17 cellular contexts compared by ENCODE assay signal in the genomic region with DNA sequence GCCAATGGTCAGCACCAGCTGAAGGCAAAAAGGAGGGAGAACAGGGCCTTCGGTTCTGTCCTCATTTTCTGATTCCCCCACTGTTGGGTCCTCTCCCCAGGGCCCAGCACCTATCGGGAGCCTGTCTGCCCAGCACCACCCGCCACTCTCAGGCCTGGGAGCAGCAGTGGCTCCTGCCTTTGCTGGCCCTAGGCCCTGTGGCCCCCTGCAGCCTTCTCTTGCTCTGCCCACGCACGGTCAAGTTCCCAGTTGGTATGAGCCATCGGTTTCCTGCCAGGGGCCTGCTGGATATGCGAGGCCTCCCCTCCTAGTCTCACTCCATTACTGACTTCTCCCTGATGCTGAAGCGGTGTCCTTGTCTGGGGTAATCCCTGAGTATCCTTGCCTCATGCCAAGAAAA. TPM values are rescaled to one million over a fixed set of nuclear protein-coding genes. Genes with fewer than 3 reads are reported as not detected.
A peak's percentile ranks its signal among the peaks of the same experiment; 100 is the strongest.
DNase-seq lines count a peak whose midpoint lies in the region; ATAC-seq and TF ChIP-seq lines count a peak whose summit lies in the region.
"Had no signal": no experiment of that assay in that cellular context is flagged by ENCODE, and none has a peak within 500 bp of the region (broad histone marks: within the 10 kb centered on the region; RNA-seq: fewer than 3 reads in every experiment).

No MANE protein-coding gene starts in this region.

- H3K9me3 ChIP-seq in heart left ventricle (no peaks in the 10 kb centered on the region), heart right ventricle (no peaks in the 10 kb centered on the region)
- H3K9me3 ChIP-seq: A549, HAP-1 had no signal

- no peak for TF ChIP-seq POLR2A in heart left ventricle (IDR thresholded peaks at IDR 0.05)

- POLR2A ChIA-PET in GM10248 (lab: Yijun Ruan, JAX), result no interaction called here

- no peaks in the 10 kb centered on the region for H3K4me1 Mint-ChIP-seq in activated CD8-positive, alpha-beta memory T cell treated with anti-CD3 and anti-CD28 coated beads, Interleukin-2, amount 10 ng/mL, durations not matched to agents 7 days and 5 days
- peaks cover 28 to 50% (median 47%) of the 10 kb centered on the region in 3 donors for H3K4me1 Mint-ChIP-seq in naive B cell
- H3K4me1 Mint-ChIP-seq: CD4-positive, CD25-positive, alpha-beta regulatory T cell; CD8-positive, alpha-beta memory T cell had no signal

- CTCF ChIA-PET in activated CD8-positive, alpha-beta memory T cell treated with anti-CD3 and anti-CD28 coated beads, Interleukin-2, amount 10 ng/mL, durations not matched to agents 7 days and 5 days (lab: Charles Lee), result interaction anchor here (2.8 kb wide), 1 partner anchor 19 kb away, joined by 7 read pairs; no protein-coding TSS in a partner anchor
- CTCF ChIA-PET in GM10248 (lab: Yijun Ruan, JAX), result interaction anchor here (1.1 to 1.6 kb wide), 2 partner anchors 9 to 15 kb away, joined by 3 read pairs; no protein-coding TSS in a partner anchor

- peak; percentile 19 for DNase-seq in activated CD8-positive, alpha-beta memory T cell treated with anti-CD3 and anti-CD28 coated beads for 24 hours
- no peak for DNase-seq in activated CD8-positive, alpha-beta memory T cell treated with anti-CD3 and anti-CD28 coated beads, Interleukin-2, amount 10 ng/mL, durations not matched to agents 7 days and 5 days
- peak; percentile 38 for DNase-seq in islet precursor cell
- no peak for DNase-seq in naive B cell
- no peak for DNase-seq in NCI-H226
- no peak for DNase-seq in heart left ventricle
- no peak for DNase-seq in GM10248 (ENCODE audit: extremely low spot score)
- no peak for DNase-seq in heart right ventricle
- DNase-seq: Caco-2; CD4-positive, CD25-positive, alpha-beta regulatory T cell; CD8-positive, alpha-beta memory T cell; GDM1; GOT3 had no signal

- 92 to 96% (median 96%) methylated on average over 3 to 8 of the region's 8 CpGs for WGBS in heart left ventricle, 4 donors
- 94 to 95% methylated on average over 8 of the region's 8 CpGs for WGBS in heart right ventricle, 2 donors

- H3K27ac Mint-ChIP-seq in activated CD8-positive, alpha-beta memory T cell treated with anti-CD3 and anti-CD28 coated beads, Interleukin-2, amount 10 ng/mL, durations not matched to agents 7 days and 5 days, result no peak overlapping the region
- H3K27ac Mint-ChIP-seq in naive B cell, result peak overlapping the region in 4 of 6 donors; percentile 20 to 72 (median 40)
- H3K27ac Mint-ChIP-seq: CD4-positive, CD25-positive, alpha-beta regulatory T cell; CD8-positive, alpha-beta memory T cell had no signal

- TF ChIP-seq CTCF in heart left ventricle (IDR thresholded peaks at IDR 0.05) (no peak), GM10248 (IDR thresholded peaks at IDR 0.05; ENCODE audit: control extremely low read depth, extremely low read depth, low read depth, missing control alignments) (no peak), heart right ventricle (IDR thresholded peaks at IDR 0.05) (no peak)

- peaks cover 0 to 24% (median 0%) of the 10 kb centered on the region in 12 donors for H3K4me1 ChIP-seq in heart left ventricle
- H3K4me1 ChIP-seq in heart right ventricle, result peaks cover 0 to 23% (median 0%) of the 10 kb centered on the region in 9 donors
- H3K4me1 ChIP-seq: A549, Caco-2 had no signal

- H3K9me3 Mint-ChIP-seq in activated CD8-positive, alpha-beta memory T cell treated with anti-CD3 and anti-CD28 coated beads, Interleukin-2, amount 10 ng/mL, durations not matched to agents 7 days and 5 days (ENCODE audit: low read depth), result no peaks in the 10 kb centered on the region
- H3K9me3 Mint-ChIP-seq in naive B cell, result no peaks in the 10 kb centered on the region
- H3K9me3 Mint-ChIP-seq: CD4-positive, CD25-positive, alpha-beta regulatory T cell; CD8-positive, alpha-beta memory T cell had no signal

- H3K36me3 Mint-ChIP-seq in activated CD8-positive, alpha-beta memory T cell treated with anti-CD3 and anti-CD28 coated beads, Interleukin-2, amount 10 ng/mL, durations not matched to agents 7 days and 5 days, result no peaks in the 10 kb centered on the region
- no peaks in the 10 kb centered on the region for H3K36me3 Mint-ChIP-seq in naive B cell
- H3K36me3 Mint-ChIP-seq: CD4-positive, CD25-positive, alpha-beta regulatory T cell; CD8-positive, alpha-beta memory T cell had no signal

- H3K4me3 ChIP-seq in heart left ventricle (no peak overlapping the region), heart right ventricle (no peak overlapping the region)
- H3K4me3 ChIP-seq: A549; BLaER1 treated with 17β-estradiol and CSF1 and Interleukin-3, amounts not matched to agents 10 nM and 100 nM; HAP-1 had no signal

- H3K36me3 ChIP-seq in heart left ventricle (no peaks in the 10 kb centered on the region), heart right ventricle (no peaks in the 10 kb centered on the region)
- H3K36me3 ChIP-seq: BLaER1 treated with 17β-estradiol and CSF1 and Interleukin-3, amounts not matched to agents 10 nM and 100 nM; HAP-1 had no signal

- intact Hi-C loops in heart left ventricle (cut with DNase I) (no loop called here), heart right ventricle (cut with DNase I) (no loop called here)

- no peak overlapping the region for H3K27ac ChIP-seq in heart left ventricle
- H3K27ac ChIP-seq in heart right ventricle, result no peak overlapping the region
- H3K27ac ChIP-seq: 22Rv1; A549; BLaER1 treated with 17β-estradiol and CSF1 and Interleukin-3, amounts not matched to agents 10 nM and 100 nM had no signal

- ATAC-seq in activated CD8-positive, alpha-beta memory T cell treated with anti-CD3 and anti-CD28 coated beads, Interleukin-2, amount 10 ng/mL, durations not matched to agents 7 days and 5 days, result no peak
- no peak for ATAC-seq in naive B cell (ENCODE audit: low read depth in 2 of 2)
- ATAC-seq in heart left ventricle, result no peak
- ATAC-seq in heart right ventricle, result no peak
- ATAC-seq: A549 had no signal

- H3K27me3 Mint-ChIP-seq in activated CD8-positive, alpha-beta memory T cell treated with anti-CD3 and anti-CD28 coated beads, Interleukin-2, amount 10 ng/mL, durations not matched to agents 7 days and 5 days, result peaks cover 18% of the 10 kb centered on the region
- H3K27me3 Mint-ChIP-seq in naive B cell, result no peaks in the 10 kb centered on the region

- no peak overlapping the region for H3K4me3 Mint-ChIP-seq in activated CD8-positive, alpha-beta memory T cell treated with anti-CD3 and anti-CD28 coated beads, Interleukin-2, amount 10 ng/mL, durations not matched to agents 7 days and 5 days
- peak overlapping the region in 2 of 8 donors; percentile 15 to 37 for H3K4me3 Mint-ChIP-seq in naive B cell
- H3K4me3 Mint-ChIP-seq: CD4-positive, CD25-positive, alpha-beta regulatory T cell; CD8-positive, alpha-beta memory T cell had no signal

- no peaks in the 10 kb centered on the region for H3K27me3 ChIP-seq in heart left ventricle
- no peaks in the 10 kb centered on the region for H3K27me3 ChIP-seq in heart right ventricle
- H3K27me3 ChIP-seq: BLaER1 treated with 17β-estradiol and CSF1 and Interleukin-3, amounts not matched to agents 10 nM and 100 nM had no signal

RNA-seq across cellular contexts. Expression of a gene that starts 37.5 kb away (rescaled TPM):
- total RNA-seq in activated CD8-positive, alpha-beta memory T cell treated with anti-CD3 and anti-CD28 coated beads, Interleukin-2, amount 10 ng/mL, durations not matched to agents 7 days and 5 days, result 10 to 100 TPM; 56.5 to 72.8 TPM
- 10 to 100 TPM; 33.1 to 42.8 (median 39.9) TPM for polyA plus RNA-seq in naive B cell (ENCODE audit: low read depth in 6 of 6)
- 100 to 1,000 TPM in 7 of 9 donors, 10 to 100 TPM in 2; 20.4 to 174 (median 148) TPM for total RNA-seq in heart left ventricle
- 100 to 1,000 TPM in 1 of 2 donors, 10 to 100 TPM in 1; 57.4 to 111 TPM for polyA plus RNA-seq in heart left ventricle
- total RNA-seq in heart right ventricle, result 100 to 1,000 TPM; 126 to 178 (median 162) TPM
- 10 to 100 TPM; 86.7 to 87.3 TPM for polyA plus RNA-seq in heart right ventricle

RNA-seq across cellular contexts. Expression of a gene that starts 53.7 kb away (rescaled TPM):
- total RNA-seq in activated CD8-positive, alpha-beta memory T cell treated with anti-CD3 and anti-CD28 coated beads, Interleukin-2, amount 10 ng/mL, durations not matched to agents 7 days and 5 days, result 1 to 10 TPM; 5.3 to 5.7 TPM
- 1 to 10 TPM in 4 of 6 donors, under 1 TPM in 2; 0.15 to 2.4 (median 1.6) TPM for polyA plus RNA-seq in naive B cell (ENCODE audit: low read depth in 6 of 6)
- 10 to 100 TPM; 22.5 to 65.3 (median 40.2) TPM for total RNA-seq in heart left ventricle
- 10 to 100 TPM; 19.4 to 21.8 TPM for polyA plus RNA-seq in heart left ventricle
- 10 to 100 TPM; 23.6 to 58.0 (median 43.8) TPM for total RNA-seq in heart right ventricle
- 10 to 100 TPM; 13.5 to 25.1 TPM for polyA plus RNA-seq in heart right ventricle

Comparison
In these comparisons a context has a peak if more than half of its experiments do, and no peak if none do; other contexts are left out.
1. DNase-seq: peak in activated CD8-positive, alpha-beta memory T cell treated with anti-CD3 and anti-CD28 coated beads for 24 hours (single experiment) and islet precursor cell (single experiment); none in activated CD8-positive, alpha-beta memory T cell treated with anti-CD3 and anti-CD28 coated beads, Interleukin-2, amount 10 ng/mL, durations not matched to agents 7 days and 5 days (single experiment), naive B cell (single experiment), NCI-H226 (single experiment), heart left ventricle (0 of 5), GM10248 (single experiment) and heart right ventricle (0 of 2).